ENCODE assay signal across 29 cellular contexts in the genomic region with DNA sequence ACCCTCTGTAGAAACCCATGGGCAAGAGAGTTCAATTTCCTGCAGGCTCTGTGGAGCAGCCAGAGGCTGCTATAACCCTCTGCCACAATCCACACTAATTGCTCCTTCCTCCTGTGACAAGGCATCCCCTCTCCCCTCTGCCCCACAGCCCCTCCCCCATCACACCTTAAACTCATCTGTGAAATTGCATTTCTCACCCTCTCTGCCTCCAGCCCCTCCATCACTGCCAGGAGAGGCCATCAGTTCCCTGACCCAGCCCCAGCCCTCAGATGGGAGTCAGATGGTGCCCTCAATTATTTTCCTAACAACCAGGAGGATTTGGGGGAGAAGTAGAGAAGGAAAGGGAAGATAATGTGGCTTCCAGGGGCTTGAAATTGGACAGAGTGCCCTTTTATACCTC.
"Had no signal": no experiment of that assay in that cellular context is flagged by ENCODE, and none has a peak within 500 bp of the region (broad histone marks: within the 10 kb centered on the region; RNA-seq: fewer than 3 reads in every experiment).

No MANE protein-coding gene starts in this region.

- H3K36me3 ChIP-seq: cardiac muscle cell, SJCRH30 had no signal

- H3K4me3 ChIP-seq: cardiac muscle cell, K562, SJCRH30 had no signal

- H3K9me3 ChIP-seq: SJCRH30 had no signal

- H3K36me3 Mint-ChIP-seq: activated naive CD8-positive, alpha-beta T cell; brain had no signal

- H3K9me3 Mint-ChIP-seq: activated CD8-positive, alpha-beta T cell treated with anti-CD3 and anti-CD28 coated beads for 36 hours; activated T-cell treated with anti-CD3 and anti-CD28 coated beads, Interleukin-2, amount 50 U/mL, for 72 hours; activated T-helper 2 cell treated with anti-CD3 and anti-CD28 coated beads, Interferon-gamma antibody, Interleukin-2, Interleukin-4, amounts not matched to agents 10 μg/mL and 5 μg/mL and 100 μg/mL, durations not matched to agents 14 hours and 24 hours and 36 hours; T-helper 1 cell treated with Interleukin-12 subunit alpha and Interleukin-12 subunit beta and Interleukin-4 antibody, amounts not matched to agents 30 μg/mL and 1 μg/mL, for 36 hours had no signal

- H3K27ac ChIP-seq: cardiac muscle cell, SJCRH30 had no signal

- H3K4me3 Mint-ChIP-seq: activated CD8-positive, alpha-beta T cell treated with anti-CD3 and anti-CD28 coated beads for 36 hours; activated naive CD8-positive, alpha-beta T cell; activated T-cell treated with anti-CD3 and anti-CD28 coated beads, Interleukin-2, amount 50 U/mL, for 72 hours; brain; T-helper 1 cell treated with Interleukin-12 subunit alpha and Interleukin-12 subunit beta and Interleukin-4 antibody, amounts not matched to agents 30 μg/mL and 1 μg/mL, for 36 hours had no signal

- H3K4me1 ChIP-seq: SJCRH30 had no signal

- ATAC-seq: activated CD4-positive, CD25-positive, alpha-beta regulatory T cell treated with anti-CD3 and anti-CD28 coated beads, Interleukin-2, amount 50 U/mL, for 24 hours; activated CD8-positive, alpha-beta T cell treated with anti-CD3 and anti-CD28 coated beads for 36 hours; activated T-cell treated with anti-CD3 and anti-CD28 coated beads, Interleukin-2, amount 50 U/mL, for 72 hours; K562; Panc1; SK-N-SH treated with all-trans-retinoic acid at 6 μM for 48 hours had no signal

- H3K27ac Mint-ChIP-seq: activated CD8-positive, alpha-beta T cell treated with anti-CD3 and anti-CD28 coated beads for 36 hours; activated naive CD8-positive, alpha-beta T cell; activated T-cell treated with anti-CD3 and anti-CD28 coated beads, Interleukin-2, amount 50 U/mL, for 72 hours; activated T-helper 2 cell treated with anti-CD3 and anti-CD28 coated beads, Interferon-gamma antibody, Interleukin-2, Interleukin-4, amounts not matched to agents 10 μg/mL and 5 μg/mL and 100 μg/mL, durations not matched to agents 14 hours and 24 hours and 36 hours; T-helper 1 cell treated with Interleukin-12 subunit alpha and Interleukin-12 subunit beta and Interleukin-4 antibody, amounts not matched to agents 30 μg/mL and 1 μg/mL, for 36 hours had no signal

- H3K27me3 ChIP-seq: cardiac muscle cell, SJCRH30 had no signal

- DNase-seq: activated CD4-positive, alpha-beta T cell treated with anti-CD3 and anti-CD28 coated beads for 4 hours; activated CD8-positive, alpha-beta memory T cell treated with anti-CD3 and anti-CD28 coated beads, Interleukin-2, amount 50 U/mL, for 4 hours; activated CD8-positive, alpha-beta T cell treated with anti-CD3 and anti-CD28 coated beads for 36 hours; activated naive CD4-positive, alpha-beta T cell; activated T-cell treated with anti-CD3 and anti-CD28 coated beads, Interleukin-2, amount 50 U/mL, for 72 hours; amygdala; Karpas-422; MM.1S; NCI-H1105; NCI-H1436; NCI-H1694 treated with DMSO at 0.1 percent for 48 hours; NCI-H2029 treated with DMSO at 0.1 percent for 48 hours; NCI-H446; NCI-H524; NCI-H774; NK-92 treated with Interleukin-12 subunit alpha and Interleukin-12 subunit beta, amount 100 ng/mL, for 24 hours; OCI-M1; Right ventricle myocardium superior; RPMI8226; SJCRH30 had no signal
